10 cellular contexts compared by ENCODE assay signal in the genomic region with DNA sequence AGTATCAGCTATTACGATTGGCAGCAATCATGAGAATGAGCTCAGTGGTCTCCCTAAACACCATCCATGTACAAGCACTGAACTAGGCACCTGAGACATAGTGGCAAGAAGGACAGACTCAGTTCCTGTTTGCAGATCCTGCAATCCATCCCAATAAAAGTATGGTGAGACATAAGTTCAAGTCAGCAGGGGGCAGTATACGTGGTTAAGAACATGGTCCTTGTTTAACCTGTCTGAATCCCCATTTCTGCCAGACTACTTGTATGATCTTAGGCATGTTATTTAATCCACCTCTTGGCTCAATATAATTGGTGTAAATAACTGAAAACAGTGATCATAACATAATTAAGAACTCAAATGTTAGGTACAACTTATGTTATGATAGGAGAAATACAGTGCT. TPM values are rescaled to one million over a fixed set of nuclear protein-coding genes. Genes with fewer than 3 reads are reported as not detected.
DNase-seq lines count a peak whose midpoint lies in the region; ATAC-seq and TF ChIP-seq lines count a peak whose summit lies in the region.
"Had no signal": no experiment of that assay in that cellular context is flagged by ENCODE, and none has a peak within 500 bp of the region (broad histone marks: within the 10 kb centered on the region; RNA-seq: fewer than 3 reads in every experiment).

No MANE protein-coding gene starts in this region.

- intact Hi-C loops in adrenal gland (cut with DNase I) = no loop called here

- H3K4me1 ChIP-seq in adrenal gland (replicated peaks in 1 of 2) = no peaks in the 10 kb centered on the region
- H3K4me1 ChIP-seq: parathyroid adenoma had no signal

- no peaks in the 10 kb centered on the region for H3K9me3 ChIP-seq in adrenal gland (replicated peaks in 1 of 3)

- no peak overlapping the region for H3K4me3 ChIP-seq in adrenal gland

- peak; percentile 46 for ATAC-seq in GM18868 (IDR thresholded peaks at IDR 0.05; ENCODE audit: unreplicated experiment)
- no peak for ATAC-seq in GM18505 (IDR thresholded peaks at IDR 0.05; ENCODE audit: unreplicated experiment)

- no peak overlapping the region for H3K27ac ChIP-seq in adrenal gland
- H3K27ac ChIP-seq: parathyroid adenoma had no signal

- no peaks in the 10 kb centered on the region for H3K36me3 ChIP-seq in adrenal gland (replicated peaks in 1 of 2)

- 76 to 91% (median 84%) methylated on average over 2 of the region's 2 CpGs for WGBS in adrenal gland, 4 donors

- no peaks in the 10 kb centered on the region for H3K27me3 ChIP-seq in adrenal gland

- TF ChIP-seq POLR2A in GM18505 (IDR thresholded peaks at IDR 0.05; ENCODE audit: borderline replicate concordance, extremely low read depth, insufficient read depth, insufficient read length) (no peak), adrenal gland (IDR thresholded peaks at IDR 0.05) (no peak)

- no peak for TF ChIP-seq CTCF in adrenal gland (IDR thresholded peaks at IDR 0.05)

- DNase-seq in AG08396 (ENCODE audit: low spot score) (peak; percentile 10), OCI-M1 (lab: John Stamatoyannopoulos, UW) (peak; percentile 55), fibroblast of the conjunctiva (ENCODE audit: low read depth) (peak; percentile 8), HuH-7.5 (ENCODE audit: low spot score) (no peak), adrenal gland (no peak), dedifferentiated amniotic fluid mesenchymal stem cell (ENCODE audit: extremely low spot score) (no peak)
- DNase-seq: NCI-H2227 treated with DMSO at 0.1 percent for 48 hours had no signal

RNA-seq across cellular contexts. Expression of a gene that starts 33.2 kb away (rescaled TPM):
- 100 to 1,000 TPM in 2 of 8 donors, 10 to 100 TPM in 6; 25.6 to 160 (median 82.1) TPM for total RNA-seq in adrenal gland
- polyA plus RNA-seq in adrenal gland = 100 to 1,000 TPM in 1 of 3 donors, 10 to 100 TPM in 2; 73.5 to 161 (median 95.5) TPM

RNA-seq across cellular contexts. Expression of a gene that starts 56.9 kb away (rescaled TPM):
- 10 to 100 TPM in 2 of 8 donors, 1 to 10 TPM in 6; 2.4 to 13.7 (median 8.0) TPM for total RNA-seq in adrenal gland
- 1 to 10 TPM; 3.3 to 7.0 (median 5.7) TPM for polyA plus RNA-seq in adrenal gland

Comparison
In these comparisons a context has a peak if more than half of its experiments do, and no peak if none do; other contexts are left out.
1. DNase-seq: peak in AG08396 (single experiment), OCI-M1 (single experiment) and fibroblast of the conjunctiva (single experiment); none in HuH-7.5 (single experiment), adrenal gland (0 of 7) and dedifferentiated amniotic fluid mesenchymal stem cell (single experiment).